2 cellular contexts compared by ENCODE assay signal in genomic region chr9:35828716-35829083, GRCh38.
TF ChIP-seq lines count a peak whose summit lies in the region.

A gene with protein sequence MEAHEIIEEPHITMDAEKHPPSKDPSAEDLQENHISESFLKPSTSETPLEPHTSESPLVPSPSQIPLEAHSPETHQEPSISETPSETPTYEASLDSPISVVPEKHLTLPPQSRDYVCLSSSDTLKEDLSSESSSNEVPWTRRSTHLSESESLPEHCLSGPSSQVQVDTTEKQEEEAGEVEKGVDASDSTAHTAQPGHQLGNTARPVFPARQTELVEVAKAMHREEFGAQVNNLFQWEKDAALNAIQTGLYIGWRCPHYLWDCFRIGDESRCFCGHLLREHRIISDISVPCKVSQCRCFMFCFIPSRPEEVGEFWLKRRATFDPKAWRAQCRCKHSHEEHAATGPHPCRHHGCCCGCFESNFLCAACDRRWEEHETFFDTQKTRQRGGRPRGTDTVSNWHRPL (minus strand): TSS chr9:35828732. CDS start chr9:35826161, 2,571 bp downstream.

TF ChIP-seq in A549, 52 proteins besides CTCF, POLR2A, EP300 and RAD21:
- TF ChIP-seq CBX8 (IDR thresholded peaks at IDR 0.05) = no peak
- 0 out of 2 replicates have a peak, but pooled peaks have one; percentile 1 for TF ChIP-seq NFE2L2 (conservative IDR thresholded peaks at IDR 0.05; ENCODE audit: low read length)
- no peak for TF ChIP-seq TFCP2L1 (CRISPR knock-in tag; IDR thresholded peaks at IDR 0.05)
TF ChIP-seq in A549: peak in this region for 1.

TF ChIP-seq in H1, 55 proteins besides CTCF, POLR2A, EP300 and RAD21:
- TF ChIP-seq KDM4A (IDR thresholded peaks at IDR 0.05; ENCODE audit: low read depth, low read length, severe bottlenecking) (peak; percentile 59), SIN3A (conservative IDR thresholded peaks at IDR 0.05 in 1 of 2, IDR thresholded peaks at IDR 0.05 in 1 of 2; ENCODE audit: low read depth in 1 of 2, low read length in 2 of 2) (peak; percentile 53 to 87; a peak in 2 of 4 replicates), SP4 (IDR thresholded peaks at IDR 0.05; ENCODE audit: low read length) (no peak), RBBP5 (IDR thresholded peaks at IDR 0.05; ENCODE audit: borderline replicate concordance, low read depth, low read length) (0 out of 2 replicates have a peak, but pooled peaks have one; percentile 13), ASH2L (IDR thresholded peaks at IDR 0.05; ENCODE audit: low read length) (peak; percentile 57), KDM1A (IDR thresholded peaks at IDR 0.05; ENCODE audit: borderline replicate concordance, low read length) (no peak), HDAC2 (IDR thresholded peaks at IDR 0.05; ENCODE audit: borderline replicate concordance in 1 of 2, low read depth in 2 of 2, low read length in 2 of 2) (0 out of 4 replicates have a peak, but pooled peaks of 1 of the 2 experiments have one; percentile 42), SP1 (IDR thresholded peaks at IDR 0.05; ENCODE audit: low read depth, low read length) (no peak), CHD1 (IDR thresholded peaks at IDR 0.05; ENCODE audit: low read depth, low read length) (no peak), SAP30 (IDR thresholded peaks at IDR 0.05; ENCODE audit: insufficient read depth, insufficient replicate concordance, low read length) (peak; percentile 72), TBP (IDR thresholded peaks at IDR 0.05; ENCODE audit: low read depth, low read length) (no peak)
